ENCODE assay signal across 13 cellular contexts in the genomic region with DNA sequence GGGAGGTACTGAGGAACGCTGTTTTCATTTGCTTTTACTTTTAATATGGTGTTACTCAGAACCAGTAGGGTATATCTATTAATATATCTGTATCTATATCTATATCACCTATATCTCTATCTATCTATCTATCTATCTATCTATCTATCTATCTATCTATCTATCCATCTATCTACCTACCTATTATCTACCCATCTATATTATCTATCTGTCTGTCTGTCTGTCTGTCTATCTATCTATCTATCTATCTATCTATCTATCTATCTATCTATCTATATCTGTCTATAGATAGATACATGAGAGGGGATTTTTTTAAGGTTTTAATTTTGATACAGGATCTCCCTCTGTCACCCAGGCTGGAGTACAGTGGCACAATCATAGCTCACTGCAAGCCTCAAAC. TPM values are rescaled to one million over a fixed set of nuclear protein-coding genes. Genes with fewer than 3 reads are reported as not detected.
"Had no signal": no experiment of that assay in that cellular context is flagged by ENCODE, and none has a peak within 500 bp of the region (broad histone marks: within the 10 kb centered on the region; RNA-seq: fewer than 3 reads in every experiment).

No MANE protein-coding gene starts in this region.

RNA-seq across cellular contexts. Expression of gene GDNF, which starts 23.1 kb away (rescaled TPM):
- total RNA-seq: activated B cell treated with CpG ODN at 0.5 μM for 24 hours; activated CD4-positive, alpha-beta memory T cell treated with anti-CD3 and anti-CD28 coated beads for 36 hours; activated CD4-positive, alpha-beta memory T cell treated with anti-CD3 and anti-CD28 coated beads, Interleukin-2, amount 10 ng/mL, durations not matched to agents 7 days and 5 days; activated CD4-positive, alpha-beta T cell treated with anti-CD3 and anti-CD28 coated beads for 36 hours; activated CD4-positive, alpha-beta T cell treated with anti-CD3 and anti-CD28 coated beads, Interleukin-2, amount 10 ng/mL, durations not matched to agents 7 days and 5 days; activated CD8-positive, alpha-beta memory T cell treated with anti-CD3 and anti-CD28 coated beads for 36 hours; activated CD8-positive, alpha-beta memory T cell treated with anti-CD3 and anti-CD28 coated beads, Interleukin-2, amount 10 ng/mL, durations not matched to agents 7 days and 5 days; activated CD8-positive, alpha-beta T cell treated with anti-CD3 and anti-CD28 coated beads for 36 hours; activated CD8-positive, alpha-beta T cell treated with anti-CD3 and anti-CD28 coated beads, Interleukin-2, amount 10 ng/mL, durations not matched to agents 7 days and 5 days; T-cell; T-helper 1 cell treated with Interleukin-12 subunit alpha and Interleukin-12 subunit beta and Interleukin-4 antibody, amounts not matched to agents 30 ng/mL and 1 ng/mL, for 36 hours; T-helper 17 cell; T-helper 2 cell treated with Interferon-gamma antibody and Interleukin-4, amounts not matched to agents 100 ng/mL and 5 ng/mL, for 36 hours had no signal
